8 cellular contexts compared by ENCODE assay signal in genomic region chr4:82430193-82431025, GRCh38. TPM values are rescaled to one million over a fixed set of nuclear protein-coding genes. Genes with fewer than 3 reads are reported as not detected.
DNase-seq lines count a peak whose midpoint lies in the region; ATAC-seq and TF ChIP-seq lines count a peak whose summit lies in the region.

TSS of gene ENOPH1 (plus strand) at chr4:82430590. CDS start at chr4:82430830, 240 bp downstream.
TSS of gene HNRNPDL (minus strand) at chr4:82430462. CDS start at chr4:82429690, 772 bp downstream.

- peaks cover 26% of the 10 kb centered on the region for H3K27me3 Mint-ChIP-seq in GM23338 (ENCODE audit: insufficient read depth, low read depth, poor library complexity)
- H3K27me3 Mint-ChIP-seq in natural killer cell (ENCODE audit: low read depth in 2 of 2), result no peaks in the 10 kb centered on the region

- H3K4me3 Mint-ChIP-seq in GM23338 (peak within 1 kb of the TSS; percentile 100), natural killer cell (peak within 1 kb of the TSS; percentile 100)

- H3K9ac ChIP-seq in fibroblast of lung (ENCODE audit: insufficient read depth, low read length), result peak within 1 kb of the TSS; percentile 98

- H3K9me3 ChIP-seq in DOHH2 (ENCODE audit: control insufficient read depth, insufficient read depth, low read length) (no peaks in the 10 kb centered on the region), fibroblast of lung (ENCODE audit: control insufficient read depth, insufficient read depth, low read depth, low read length) (no peaks in the 10 kb centered on the region)

- peak within 1 kb of the TSS; percentile 81 for H3K4me2 ChIP-seq in DOHH2 (ENCODE audit: low read length)
- H3K4me2 ChIP-seq in GM23338, result peak within 1 kb of the TSS; percentile 84
- peak within 1 kb of the TSS; percentile 96 for H3K4me2 ChIP-seq in fibroblast of lung (ENCODE audit: extremely low read depth, insufficient read depth, low read length)

- H3K79me2 ChIP-seq in DOHH2 (ENCODE audit: control insufficient read depth, low read length) (peaks cover 94% of the 10 kb centered on the region), GM23338 (replicated peaks; ENCODE audit: insufficient read depth) (peaks cover 89% of the 10 kb centered on the region), fibroblast of lung (ENCODE audit: control insufficient read depth, insufficient read depth, low read length) (peaks cover 84% of the 10 kb centered on the region)

- peak; percentile 79 for ATAC-seq in GM23338
- ATAC-seq in natural killer cell, result peak; percentile 69 to 85 (median 74)

- H3K4me3 ChIP-seq in DOHH2 (ENCODE audit: low read length), result peak within 1 kb of the TSS; percentile 98
- H3K4me3 ChIP-seq in GM23338, result peak within 1 kb of the TSS; percentile 99
- H3K4me3 ChIP-seq in fibroblast of lung (replicated peaks in 1 of 4; ENCODE audit: control extremely low read depth in 1 of 4, insufficient read depth in 1 of 4, low read depth in 3 of 4, low read length in 4 of 4), result peak within 1 kb of the TSS; percentile 75 to 99 (median 96)

- intact Hi-C loops in natural killer cell (cut with micrococcal nuclease), result no loop called here

- DNase-seq in GM23338 (ENCODE audit: low spot score), result peak; percentile 95
- DNase-seq in LHCN-M2 (ENCODE audit: low read depth), result peak; percentile 94
- DNase-seq in RPMI8226, result peak; percentile 92
- DNase-seq in activated T-helper 1 cell treated with anti-CD3 and anti-CD28 coated beads, Interleukin-2, amount 50 U/mL, for 16 hours (ENCODE audit: low read depth in 1 of 2, low spot score in 1 of 2), result peak; percentile 91 to 97
- DNase-seq in fibroblast of lung (ENCODE audit: low read depth in 2 of 2), result peak; percentile 94
- peak; percentile 93 for DNase-seq in natural killer cell
- DNase-seq in stimulated activated naive CD4-positive, alpha-beta T cell treated with Interleukin-2 at 50 U/mL for 16 hours (lab: John Stamatoyannopoulos, UW), result peak; percentile 99

- H3K36me3 Mint-ChIP-seq in GM23338 (ENCODE audit: low read depth) (peaks cover 69% of the 10 kb centered on the region), natural killer cell (peaks cover 29% of the 10 kb centered on the region)

- H3K9me2 ChIP-seq in DOHH2 (replicated peaks; ENCODE audit: control insufficient read depth, low read length), result no peaks in the 10 kb centered on the region
- H3K9me2 ChIP-seq in GM23338 (ENCODE audit: insufficient read depth), result no peaks in the 10 kb centered on the region

- H3K27ac Mint-ChIP-seq in GM23338 (peak within 1 kb of the TSS; percentile 100), natural killer cell (peak within 1 kb of the TSS; percentile 96)

- TF ChIP-seq CTCF in DOHH2 (IDR thresholded peaks at IDR 0.05; ENCODE audit: low read depth, low read length, poor library complexity, severe bottlenecking) (no peak), GM23338 (conservative IDR thresholded peaks at IDR 0.05; ENCODE audit: low read depth in 2 of 2) (no peak), fibroblast of lung (conservative IDR thresholded peaks at IDR 0.05 in 1 of 2, IDR thresholded peaks at IDR 0.05 in 1 of 2; ENCODE audit: low read depth in 1 of 2, low read length in 2 of 2) (no peak), natural killer cell (IDR thresholded peaks at IDR 0.05) (no peak)

- peak within 1 kb of the TSS; percentile 91 for H3K27ac ChIP-seq in DOHH2 (ENCODE audit: low read depth, low read length)
- peak within 1 kb of the TSS; percentile 99 for H3K27ac ChIP-seq in GM23338 (ENCODE audit: low read depth)
- H3K27ac ChIP-seq in fibroblast of lung (ENCODE audit: insufficient read depth, low read length), result peak within 1 kb of the TSS; percentile 94

- H3F3A ChIP-seq in DOHH2 (ENCODE audit: control insufficient read depth, insufficient read depth) (peaks cover 33% of the 10 kb centered on the region), GM23338 (replicated peaks; ENCODE audit: low read depth) (peaks cover 31% of the 10 kb centered on the region)

- H3K4me1 Mint-ChIP-seq in GM23338 (peaks cover 27% of the 10 kb centered on the region), natural killer cell (peaks cover 46 to 57% of the 10 kb centered on the region in 2 donors)

- peaks cover 5% of the 10 kb centered on the region; the same call in 2 of the 3 replicates for H3K9me3 Mint-ChIP-seq in GM23338
- H3K9me3 Mint-ChIP-seq in natural killer cell, result no peaks in the 10 kb centered on the region

- H3K36me3 ChIP-seq in DOHH2 (ENCODE audit: control insufficient read depth, low read length), result peaks cover 84% of the 10 kb centered on the region
- peaks cover 47% of the 10 kb centered on the region for H3K36me3 ChIP-seq in GM23338 (ENCODE audit: insufficient read depth)
- peaks cover 9% of the 10 kb centered on the region for H3K36me3 ChIP-seq in fibroblast of lung (ENCODE audit: control insufficient read depth, insufficient read depth, low read length)

- H4K20me1 ChIP-seq in DOHH2 (ENCODE audit: control insufficient read depth, insufficient read depth, low read depth, low read length) (peaks cover 41% of the 10 kb centered on the region), GM23338 (replicated peaks; ENCODE audit: insufficient read depth) (peaks cover 76% of the 10 kb centered on the region), fibroblast of lung (ENCODE audit: control insufficient read depth, extremely low read depth, insufficient read depth, low read length) (peaks cover 25% of the 10 kb centered on the region)

- H3K4me1 ChIP-seq in DOHH2 (ENCODE audit: control insufficient read depth, low read length) (peaks cover 53% of the 10 kb centered on the region), GM23338 (ENCODE audit: insufficient read depth) (peaks cover 34% of the 10 kb centered on the region), fibroblast of lung (ENCODE audit: control insufficient read depth, extremely low read depth, insufficient read depth, low read length) (peaks cover 7% of the 10 kb centered on the region)

- H3K27me3 ChIP-seq in DOHH2 (ENCODE audit: control insufficient read depth, low read length) (no peaks in the 10 kb centered on the region), GM23338 (ENCODE audit: insufficient read depth) (no peaks in the 10 kb centered on the region), fibroblast of lung (ENCODE audit: control insufficient read depth, insufficient read depth, low read length) (no peaks in the 10 kb centered on the region)

- H2AFZ ChIP-seq in GM23338 (no peak within 1 kb of the TSS; the same call in none of the 2 replicates), fibroblast of lung (ENCODE audit: low read length) (peak within 1 kb of the TSS; percentile 81)

TF ChIP-seq in GM23338, 12 proteins besides CTCF, POLR2A, EP300 and RAD21:
- TF ChIP-seq REST (IDR thresholded peaks at IDR 0.05; ENCODE audit: unreplicated experiment) (no peak), POLR2AphosphoS5 (IDR thresholded peaks at IDR 0.05; ENCODE audit: low read depth) (peak; percentile 92), CREB1 (CRISPR knock-in tag; IDR thresholded peaks at IDR 0.05; ENCODE audit: low read depth) (peak; percentile 50)

RNA-seq across cellular contexts. Expression of gene ENOPH1, which starts in this region (rescaled TPM):
- 105 and 131 TPM in 2 replicates for total RNA-seq in GM23338 (2014; rRNA removed; shearing (Covaris generic))
- polyA plus RNA-seq in GM23338 (2016; fragmentation: Nextera tagmentation; extraction: Ambion mirVana), result 137 and 146 TPM in 2 replicates
- total RNA-seq in LHCN-M2 (2014; rRNA removed), result 55.3 and 59.4 TPM in 2 replicates
- 23.9 TPM for polyA plus RNA-seq in LHCN-M2 (2012)
- 36.5 and 43.6 TPM in 2 replicates for total RNA-seq in fibroblast of lung
- 17.1 and 22.0 TPM in 2 replicates for polyA plus RNA-seq in fibroblast of lung
- 27.0 and 34.2 TPM in 2 replicates for polyA plus RNA-seq in fibroblast of lung (2012)
- polyA minus RNA-seq in fibroblast of lung (ENCODE audit: low replicate concordance), result 1.1 and 9.8 TPM in 2 replicates
- 10 to 100 TPM; 21.0 to 26.1 (median 25.0) TPM for total RNA-seq in natural killer cell

RNA-seq across cellular contexts. Expression of gene HNRNPDL, which starts in this region (rescaled TPM):
- total RNA-seq in GM23338 (2014; rRNA removed; shearing (Covaris generic)), result 243 and 250 TPM in 2 replicates
- polyA plus RNA-seq in GM23338 (2016; fragmentation: Nextera tagmentation; extraction: Ambion mirVana), result 336 and 354 TPM in 2 replicates
- 238 and 249 TPM in 2 replicates for total RNA-seq in LHCN-M2 (2014; rRNA removed)
- 149 TPM for polyA plus RNA-seq in LHCN-M2 (2012)
- 160 and 161 TPM in 2 replicates for total RNA-seq in fibroblast of lung
- polyA plus RNA-seq in fibroblast of lung, result 381 and 461 TPM in 2 replicates
- 318 and 342 TPM in 2 replicates for polyA plus RNA-seq in fibroblast of lung (2012)
- polyA minus RNA-seq in fibroblast of lung (ENCODE audit: low replicate concordance), result 1.6 and 3.5 TPM in 2 replicates
- total RNA-seq in natural killer cell, result 100 to 1,000 TPM; 328 to 423 (median 371) TPM

Comparison
In these comparisons a context has a peak if more than half of its experiments do, and no peak if none do; other contexts are left out.
1. Peak in every context shown above with its lines: DNase-seq, ATAC-seq, H3K4me3 ChIP-seq and H3K27ac ChIP-seq.